Comparison of ENCODE assay signal across 1 cellular context in the genomic region with DNA sequence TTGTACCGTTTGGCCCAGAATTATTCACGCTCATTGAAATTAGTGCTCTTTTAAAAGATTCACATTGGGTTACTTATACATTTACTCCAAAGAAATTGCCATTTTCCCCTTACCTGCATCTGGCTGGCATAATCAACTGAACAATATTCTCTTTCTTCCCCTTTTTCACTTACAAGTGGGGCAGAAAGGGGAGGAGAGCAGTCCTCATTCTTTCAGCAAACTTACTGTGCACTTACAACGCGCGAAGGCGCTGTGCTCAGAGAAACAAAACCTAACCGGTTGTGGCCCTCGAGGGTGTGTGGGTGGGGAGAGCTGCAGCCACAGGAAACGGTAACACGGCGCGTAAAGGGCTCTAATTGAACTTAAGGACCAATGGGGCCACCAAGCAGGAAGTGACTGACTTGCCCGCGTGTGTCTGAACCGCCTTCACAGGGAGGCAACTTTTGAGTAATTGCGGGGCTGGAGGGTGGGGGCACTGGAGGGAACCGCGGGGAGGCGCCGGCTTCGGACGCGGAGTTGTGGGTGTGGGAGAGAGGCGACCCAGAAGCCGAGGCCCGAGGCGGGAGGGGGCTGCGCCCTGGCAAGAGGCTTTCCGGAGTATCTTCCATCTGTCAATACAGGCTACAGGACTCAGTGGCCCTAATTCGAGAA.
TF ChIP-seq lines count a peak whose summit lies in the region.

No MANE protein-coding gene starts in this region.

TF ChIP-seq in HepG2, 621 proteins besides CTCF, POLR2A, EP300 and RAD21 (continued from another document and continues in another):
- TF ChIP-seq, protein P1, sequence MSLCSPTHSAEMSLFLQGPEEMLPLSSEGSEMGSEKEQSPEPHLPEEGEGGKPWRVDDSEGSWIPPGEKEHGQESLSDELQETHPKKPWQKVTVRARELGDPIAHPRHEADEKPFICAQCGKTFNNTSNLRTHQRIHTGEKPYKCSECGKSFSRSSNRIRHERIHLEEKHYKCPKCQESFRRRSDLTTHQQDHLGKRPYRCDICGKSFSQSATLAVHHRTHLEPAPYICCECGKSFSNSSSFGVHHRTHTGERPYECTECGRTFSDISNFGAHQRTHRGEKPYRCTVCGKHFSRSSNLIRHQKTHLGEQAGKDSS (CRISPR knock-in tag; IDR thresholded peaks at IDR 0.05; ENCODE audit: borderline replicate concordance, low read depth) = no peak
- TF ChIP-seq SRF (IDR thresholded peaks at IDR 0.05; ENCODE audit: low read depth, low read length) = no peak
- TF ChIP-seq NFIB (CRISPR knock-in tag; IDR thresholded peaks at IDR 0.05; ENCODE audit: borderline replicate concordance) = no peak
- TF ChIP-seq, protein P2, sequence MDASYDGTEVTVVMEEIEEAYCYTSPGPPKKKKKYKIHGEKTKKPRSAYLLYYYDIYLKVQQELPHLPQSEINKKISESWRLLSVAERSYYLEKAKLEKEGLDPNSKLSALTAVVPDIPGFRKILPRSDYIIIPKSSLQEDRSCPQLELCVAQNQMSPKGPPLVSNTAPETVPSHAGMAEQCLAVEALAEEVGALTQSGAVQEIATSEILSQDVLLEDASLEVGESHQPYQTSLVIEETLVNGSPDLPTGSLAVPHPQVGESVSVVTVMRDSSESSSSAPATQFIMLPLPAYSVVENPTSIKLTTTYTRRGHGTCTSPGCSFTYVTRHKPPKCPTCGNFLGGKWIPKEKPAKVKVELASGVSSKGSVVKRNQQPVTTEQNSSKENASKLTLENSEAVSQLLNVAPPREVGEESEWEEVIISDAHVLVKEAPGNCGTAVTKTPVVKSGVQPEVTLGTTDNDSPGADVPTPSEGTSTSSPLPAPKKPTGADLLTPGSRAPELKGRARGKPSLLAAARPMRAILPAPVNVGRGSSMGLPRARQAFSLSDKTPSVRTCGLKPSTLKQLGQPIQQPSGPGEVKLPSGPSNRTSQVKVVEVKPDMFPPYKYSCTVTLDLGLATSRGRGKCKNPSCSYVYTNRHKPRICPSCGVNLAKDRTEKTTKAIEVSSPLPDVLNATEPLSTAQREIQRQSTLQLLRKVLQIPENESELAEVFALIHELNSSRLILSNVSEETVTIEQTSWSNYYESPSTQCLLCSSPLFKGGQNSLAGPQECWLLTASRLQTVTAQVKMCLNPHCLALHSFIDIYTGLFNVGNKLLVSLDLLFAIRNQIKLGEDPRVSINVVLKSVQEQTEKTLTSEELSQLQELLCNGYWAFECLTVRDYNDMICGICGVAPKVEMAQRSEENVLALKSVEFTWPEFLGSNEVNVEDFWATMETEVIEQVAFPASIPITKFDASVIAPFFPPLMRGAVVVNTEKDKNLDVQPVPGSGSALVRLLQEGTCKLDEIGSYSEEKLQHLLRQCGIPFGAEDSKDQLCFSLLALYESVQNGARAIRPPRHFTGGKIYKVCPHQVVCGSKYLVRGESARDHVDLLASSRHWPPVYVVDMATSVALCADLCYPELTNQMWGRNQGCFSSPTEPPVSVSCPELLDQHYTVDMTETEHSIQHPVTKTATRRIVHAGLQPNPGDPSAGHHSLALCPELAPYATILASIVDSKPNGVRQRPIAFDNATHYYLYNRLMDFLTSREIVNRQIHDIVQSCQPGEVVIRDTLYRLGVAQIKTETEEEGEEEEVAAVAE (CRISPR knock-in tag; IDR thresholded peaks at IDR 0.05; ENCODE audit: borderline replicate concordance) = no peak
- no peak for TF ChIP-seq GZF1 (CRISPR knock-in tag; IDR thresholded peaks at IDR 0.05)
- TF ChIP-seq, protein P3, sequence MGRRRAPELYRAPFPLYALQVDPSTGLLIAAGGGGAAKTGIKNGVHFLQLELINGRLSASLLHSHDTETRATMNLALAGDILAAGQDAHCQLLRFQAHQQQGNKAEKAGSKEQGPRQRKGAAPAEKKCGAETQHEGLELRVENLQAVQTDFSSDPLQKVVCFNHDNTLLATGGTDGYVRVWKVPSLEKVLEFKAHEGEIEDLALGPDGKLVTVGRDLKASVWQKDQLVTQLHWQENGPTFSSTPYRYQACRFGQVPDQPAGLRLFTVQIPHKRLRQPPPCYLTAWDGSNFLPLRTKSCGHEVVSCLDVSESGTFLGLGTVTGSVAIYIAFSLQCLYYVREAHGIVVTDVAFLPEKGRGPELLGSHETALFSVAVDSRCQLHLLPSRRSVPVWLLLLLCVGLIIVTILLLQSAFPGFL (CRISPR knock-in tag; IDR thresholded peaks at IDR 0.05) = no peak
- no peak for TF ChIP-seq SKI (IDR thresholded peaks at IDR 0.05; ENCODE audit: partially characterized antibody)
- no peak for TF ChIP-seq ONECUT2 (CRISPR knock-in tag; IDR thresholded peaks at IDR 0.05)
- TF ChIP-seq, protein P4, sequence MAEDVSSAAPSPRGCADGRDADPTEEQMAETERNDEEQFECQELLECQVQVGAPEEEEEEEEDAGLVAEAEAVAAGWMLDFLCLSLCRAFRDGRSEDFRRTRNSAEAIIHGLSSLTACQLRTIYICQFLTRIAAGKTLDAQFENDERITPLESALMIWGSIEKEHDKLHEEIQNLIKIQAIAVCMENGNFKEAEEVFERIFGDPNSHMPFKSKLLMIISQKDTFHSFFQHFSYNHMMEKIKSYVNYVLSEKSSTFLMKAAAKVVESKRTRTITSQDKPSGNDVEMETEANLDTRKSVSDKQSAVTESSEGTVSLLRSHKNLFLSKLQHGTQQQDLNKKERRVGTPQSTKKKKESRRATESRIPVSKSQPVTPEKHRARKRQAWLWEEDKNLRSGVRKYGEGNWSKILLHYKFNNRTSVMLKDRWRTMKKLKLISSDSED (CRISPR knock-in tag; IDR thresholded peaks at IDR 0.05) = no peak
- no peak for TF ChIP-seq HNF4G (IDR thresholded peaks at IDR 0.05; ENCODE audit: borderline replicate concordance, low read depth, low read length)
- no peak for TF ChIP-seq HNF4G (CRISPR knock-in tag; IDR thresholded peaks at IDR 0.05; ENCODE audit: borderline replicate concordance, low read depth)
- no peak for TF ChIP-seq NPAS2 (CRISPR knock-in tag; IDR thresholded peaks at IDR 0.05; ENCODE audit: borderline replicate concordance)
- no peak for TF ChIP-seq SP1 (IDR thresholded peaks at IDR 0.05)
- TF ChIP-seq SP1 (CRISPR knock-in tag; IDR thresholded peaks at IDR 0.05) = peak; percentile 47; the same call in 1 of the 2 replicates
- TF ChIP-seq, protein P5, sequence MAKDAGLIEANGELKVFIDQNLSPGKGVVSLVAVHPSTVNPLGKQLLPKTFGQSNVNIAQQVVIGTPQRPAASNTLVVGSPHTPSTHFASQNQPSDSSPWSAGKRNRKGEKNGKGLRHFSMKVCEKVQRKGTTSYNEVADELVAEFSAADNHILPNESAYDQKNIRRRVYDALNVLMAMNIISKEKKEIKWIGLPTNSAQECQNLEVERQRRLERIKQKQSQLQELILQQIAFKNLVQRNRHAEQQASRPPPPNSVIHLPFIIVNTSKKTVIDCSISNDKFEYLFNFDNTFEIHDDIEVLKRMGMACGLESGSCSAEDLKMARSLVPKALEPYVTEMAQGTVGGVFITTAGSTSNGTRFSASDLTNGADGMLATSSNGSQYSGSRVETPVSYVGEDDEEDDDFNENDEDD (CRISPR knock-in tag; IDR thresholded peaks at IDR 0.05; ENCODE audit: borderline replicate concordance) = peak; percentile 79
- no peak for TF ChIP-seq YY1 (IDR thresholded peaks at IDR 0.05; ENCODE audit: insufficient read depth, insufficient replicate concordance, low read depth, low read length)
- TF ChIP-seq PLRG1 (conservative IDR thresholded peaks at IDR 0.05) = no peak
- TF ChIP-seq ZNF326 (CRISPR knock-in tag; IDR thresholded peaks at IDR 0.05; ENCODE audit: borderline replicate concordance) = no peak
- no peak for TF ChIP-seq KDM5B (CRISPR knock-in tag; IDR thresholded peaks at IDR 0.05; ENCODE audit: borderline replicate concordance)
- TF ChIP-seq KLF13 (CRISPR knock-in tag; IDR thresholded peaks at IDR 0.05) = no peak
- no peak; the same call in 1 of the 2 replicates for TF ChIP-seq CAMTA2 (CRISPR knock-in tag; IDR thresholded peaks at IDR 0.05; ENCODE audit: borderline replicate concordance)
- TF ChIP-seq ZFP36 (IDR thresholded peaks at IDR 0.05; ENCODE audit: borderline replicate concordance, low read depth, low read length, partially characterized antibody) = no peak
- TF ChIP-seq ZNF510 (CRISPR knock-in tag; IDR thresholded peaks at IDR 0.05; ENCODE audit: low read depth) = no peak
- 0 out of 2 replicates have a peak, but pooled peaks have one; percentile 18 for TF ChIP-seq ZNF460 (CRISPR knock-in tag; IDR thresholded peaks at IDR 0.05; ENCODE audit: borderline replicate concordance)
- TF ChIP-seq ZFP82 (CRISPR knock-in tag; IDR thresholded peaks at IDR 0.05; ENCODE audit: borderline replicate concordance) = 0 out of 2 replicates have a peak, but pooled peaks have one; percentile 32
- TF ChIP-seq ZNF20 (CRISPR knock-in tag; IDR thresholded peaks at IDR 0.05) = no peak
- no peak for TF ChIP-seq ZNF672 (CRISPR knock-in tag; IDR thresholded peaks at IDR 0.05)
- TF ChIP-seq, protein P6, sequence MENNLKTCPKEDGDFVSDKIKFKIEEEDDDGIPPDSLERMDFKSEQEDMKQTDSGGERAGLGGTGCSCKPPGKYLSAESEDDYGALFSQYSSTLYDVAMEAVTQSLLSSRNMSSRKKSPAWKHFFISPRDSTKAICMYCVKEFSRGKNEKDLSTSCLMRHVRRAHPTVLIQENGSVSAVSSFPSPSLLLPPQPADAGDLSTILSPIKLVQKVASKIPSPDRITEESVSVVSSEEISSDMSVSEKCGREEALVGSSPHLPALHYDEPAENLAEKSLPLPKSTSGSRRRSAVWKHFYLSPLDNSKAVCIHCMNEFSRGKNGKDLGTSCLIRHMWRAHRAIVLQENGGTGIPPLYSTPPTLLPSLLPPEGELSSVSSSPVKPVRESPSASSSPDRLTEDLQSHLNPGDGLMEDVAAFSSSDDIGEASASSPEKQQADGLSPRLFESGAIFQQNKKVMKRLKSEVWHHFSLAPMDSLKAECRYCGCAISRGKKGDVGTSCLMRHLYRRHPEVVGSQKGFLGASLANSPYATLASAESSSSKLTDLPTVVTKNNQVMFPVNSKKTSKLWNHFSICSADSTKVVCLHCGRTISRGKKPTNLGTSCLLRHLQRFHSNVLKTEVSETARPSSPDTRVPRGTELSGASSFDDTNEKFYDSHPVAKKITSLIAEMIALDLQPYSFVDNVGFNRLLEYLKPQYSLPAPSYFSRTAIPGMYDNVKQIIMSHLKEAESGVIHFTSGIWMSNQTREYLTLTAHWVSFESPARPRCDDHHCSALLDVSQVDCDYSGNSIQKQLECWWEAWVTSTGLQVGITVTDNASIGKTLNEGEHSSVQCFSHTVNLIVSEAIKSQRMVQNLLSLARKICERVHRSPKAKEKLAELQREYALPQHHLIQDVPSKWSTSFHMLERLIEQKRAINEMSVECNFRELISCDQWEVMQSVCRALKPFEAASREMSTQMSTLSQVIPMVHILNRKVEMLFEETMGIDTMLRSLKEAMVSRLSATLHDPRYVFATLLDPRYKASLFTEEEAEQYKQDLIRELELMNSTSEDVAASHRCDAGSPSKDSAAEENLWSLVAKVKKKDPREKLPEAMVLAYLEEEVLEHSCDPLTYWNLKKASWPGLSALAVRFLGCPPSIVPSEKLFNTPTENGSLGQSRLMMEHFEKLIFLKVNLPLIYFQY (CRISPR knock-in tag; IDR thresholded peaks at IDR 0.05; ENCODE audit: borderline replicate concordance) = no peak
- no peak for TF ChIP-seq KLF16 (CRISPR knock-in tag; IDR thresholded peaks at IDR 0.05)
- TF ChIP-seq SIN3B (IDR thresholded peaks at IDR 0.05; ENCODE audit: low read length) = no peak
- no peak for TF ChIP-seq ISX (CRISPR knock-in tag; conservative IDR thresholded peaks at IDR 0.05)
- no peak for TF ChIP-seq SMARCC2 (IDR thresholded peaks at IDR 0.05)
- TF ChIP-seq ZNF484 (CRISPR knock-in tag; IDR thresholded peaks at IDR 0.05; ENCODE audit: borderline replicate concordance, low read depth) = no peak
- TF ChIP-seq EHMT2 (IDR thresholded peaks at IDR 0.05; ENCODE audit: borderline replicate concordance, low read depth, low read length) = no peak
- peak; percentile 66 for TF ChIP-seq POLR2AphosphoS5 (IDR thresholded peaks at IDR 0.05; ENCODE audit: low read depth, low read length)
- TF ChIP-seq RNF2 (conservative IDR thresholded peaks at IDR 0.05; ENCODE audit: low read depth) = no peak
- TF ChIP-seq, protein P7, sequence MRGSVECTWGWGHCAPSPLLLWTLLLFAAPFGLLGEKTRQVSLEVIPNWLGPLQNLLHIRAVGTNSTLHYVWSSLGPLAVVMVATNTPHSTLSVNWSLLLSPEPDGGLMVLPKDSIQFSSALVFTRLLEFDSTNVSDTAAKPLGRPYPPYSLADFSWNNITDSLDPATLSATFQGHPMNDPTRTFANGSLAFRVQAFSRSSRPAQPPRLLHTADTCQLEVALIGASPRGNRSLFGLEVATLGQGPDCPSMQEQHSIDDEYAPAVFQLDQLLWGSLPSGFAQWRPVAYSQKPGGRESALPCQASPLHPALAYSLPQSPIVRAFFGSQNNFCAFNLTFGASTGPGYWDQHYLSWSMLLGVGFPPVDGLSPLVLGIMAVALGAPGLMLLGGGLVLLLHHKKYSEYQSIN (CRISPR knock-in tag; IDR thresholded peaks at IDR 0.05; ENCODE audit: borderline replicate concordance) = no peak
- TF ChIP-seq SIX1 (CRISPR knock-in tag; IDR thresholded peaks at IDR 0.05; ENCODE audit: borderline replicate concordance) = no peak
- peak; percentile 14; the same call in 1 of the 2 replicates for TF ChIP-seq ZNF292 (CRISPR knock-in tag; IDR thresholded peaks at IDR 0.05; ENCODE audit: borderline replicate concordance, low read depth)
- TF ChIP-seq YEATS2 (CRISPR knock-in tag; IDR thresholded peaks at IDR 0.05; ENCODE audit: borderline replicate concordance) = 0 out of 2 replicates have a peak, but pooled peaks have one; percentile 7
- peak; percentile 43; the same call in 1 of the 2 replicates for TF ChIP-seq JUN (CRISPR knock-in tag; IDR thresholded peaks at IDR 0.05)
- no peak for TF ChIP-seq ZNF124 (CRISPR knock-in tag; IDR thresholded peaks at IDR 0.05)
- TF ChIP-seq FOXP1 (IDR thresholded peaks at IDR 0.05) = no peak
- no peak for TF ChIP-seq FOXP1 (CRISPR knock-in tag; IDR thresholded peaks at IDR 0.05)
- TF ChIP-seq, protein P8, sequence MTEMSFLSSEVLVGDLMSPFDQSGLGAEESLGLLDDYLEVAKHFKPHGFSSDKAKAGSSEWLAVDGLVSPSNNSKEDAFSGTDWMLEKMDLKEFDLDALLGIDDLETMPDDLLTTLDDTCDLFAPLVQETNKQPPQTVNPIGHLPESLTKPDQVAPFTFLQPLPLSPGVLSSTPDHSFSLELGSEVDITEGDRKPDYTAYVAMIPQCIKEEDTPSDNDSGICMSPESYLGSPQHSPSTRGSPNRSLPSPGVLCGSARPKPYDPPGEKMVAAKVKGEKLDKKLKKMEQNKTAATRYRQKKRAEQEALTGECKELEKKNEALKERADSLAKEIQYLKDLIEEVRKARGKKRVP (CRISPR knock-in tag; IDR thresholded peaks at IDR 0.05) = no peak
- peak; percentile 59 for TF ChIP-seq HOXA3 (CRISPR knock-in tag; IDR thresholded peaks at IDR 0.05)
- TF ChIP-seq, protein P9, sequence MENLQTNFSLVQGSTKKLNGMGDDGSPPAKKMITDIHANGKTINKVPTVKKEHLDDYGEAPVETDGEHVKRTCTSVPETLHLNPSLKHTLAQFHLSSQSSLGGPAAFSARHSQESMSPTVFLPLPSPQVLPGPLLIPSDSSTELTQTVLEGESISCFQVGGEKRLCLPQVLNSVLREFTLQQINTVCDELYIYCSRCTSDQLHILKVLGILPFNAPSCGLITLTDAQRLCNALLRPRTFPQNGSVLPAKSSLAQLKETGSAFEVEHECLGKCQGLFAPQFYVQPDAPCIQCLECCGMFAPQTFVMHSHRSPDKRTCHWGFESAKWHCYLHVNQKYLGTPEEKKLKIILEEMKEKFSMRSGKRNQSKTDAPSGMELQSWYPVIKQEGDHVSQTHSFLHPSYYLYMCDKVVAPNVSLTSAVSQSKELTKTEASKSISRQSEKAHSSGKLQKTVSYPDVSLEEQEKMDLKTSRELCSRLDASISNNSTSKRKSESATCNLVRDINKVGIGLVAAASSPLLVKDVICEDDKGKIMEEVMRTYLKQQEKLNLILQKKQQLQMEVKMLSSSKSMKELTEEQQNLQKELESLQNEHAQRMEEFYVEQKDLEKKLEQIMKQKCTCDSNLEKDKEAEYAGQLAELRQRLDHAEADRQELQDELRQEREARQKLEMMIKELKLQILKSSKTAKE (CRISPR knock-in tag; IDR thresholded peaks at IDR 0.05; ENCODE audit: borderline replicate concordance) = no peak
- TF ChIP-seq MYC (CRISPR knock-in tag; IDR thresholded peaks at IDR 0.05; ENCODE audit: borderline replicate concordance) = no peak; the same call in 1 of the 2 replicates
